ENCODE assay signal across 1 cellular context in the genomic region with DNA sequence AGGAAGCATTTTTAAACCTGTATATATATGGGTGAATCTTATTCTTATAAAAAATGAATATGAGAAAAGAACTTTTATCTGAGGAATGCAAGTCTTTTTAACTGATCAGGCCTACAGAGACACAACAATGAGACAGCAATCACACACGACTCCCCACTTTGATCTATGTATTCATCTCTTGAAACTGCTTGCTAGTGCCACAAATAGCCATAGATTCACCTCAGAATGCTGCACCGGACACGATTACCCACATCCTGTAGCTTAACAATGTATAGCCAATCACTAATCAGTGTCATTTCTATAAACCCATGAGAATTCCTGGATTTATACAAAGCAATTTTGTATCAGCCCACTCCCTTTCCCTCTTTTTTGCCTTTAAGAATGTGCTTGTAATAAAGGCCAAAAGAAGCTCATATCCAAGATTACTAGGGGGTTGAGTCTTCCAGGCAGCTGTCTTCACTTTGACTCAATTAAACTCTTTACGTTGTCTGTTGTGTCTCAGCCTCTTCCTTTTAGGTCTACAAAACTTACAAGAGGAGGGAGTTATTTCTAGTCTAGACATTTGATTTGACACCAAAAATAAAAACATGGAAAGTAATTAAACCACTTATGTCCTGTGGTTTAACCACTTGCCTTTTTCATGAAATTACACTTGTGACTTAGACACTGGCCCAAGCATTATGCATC.
TF ChIP-seq lines count a peak whose summit lies in the region.

No MANE protein-coding gene starts in this region.

TF ChIP-seq in GM12878, 131 proteins besides CTCF, POLR2A, EP300 and RAD21 (continued from another document):
- TF ChIP-seq, protein P1, sequence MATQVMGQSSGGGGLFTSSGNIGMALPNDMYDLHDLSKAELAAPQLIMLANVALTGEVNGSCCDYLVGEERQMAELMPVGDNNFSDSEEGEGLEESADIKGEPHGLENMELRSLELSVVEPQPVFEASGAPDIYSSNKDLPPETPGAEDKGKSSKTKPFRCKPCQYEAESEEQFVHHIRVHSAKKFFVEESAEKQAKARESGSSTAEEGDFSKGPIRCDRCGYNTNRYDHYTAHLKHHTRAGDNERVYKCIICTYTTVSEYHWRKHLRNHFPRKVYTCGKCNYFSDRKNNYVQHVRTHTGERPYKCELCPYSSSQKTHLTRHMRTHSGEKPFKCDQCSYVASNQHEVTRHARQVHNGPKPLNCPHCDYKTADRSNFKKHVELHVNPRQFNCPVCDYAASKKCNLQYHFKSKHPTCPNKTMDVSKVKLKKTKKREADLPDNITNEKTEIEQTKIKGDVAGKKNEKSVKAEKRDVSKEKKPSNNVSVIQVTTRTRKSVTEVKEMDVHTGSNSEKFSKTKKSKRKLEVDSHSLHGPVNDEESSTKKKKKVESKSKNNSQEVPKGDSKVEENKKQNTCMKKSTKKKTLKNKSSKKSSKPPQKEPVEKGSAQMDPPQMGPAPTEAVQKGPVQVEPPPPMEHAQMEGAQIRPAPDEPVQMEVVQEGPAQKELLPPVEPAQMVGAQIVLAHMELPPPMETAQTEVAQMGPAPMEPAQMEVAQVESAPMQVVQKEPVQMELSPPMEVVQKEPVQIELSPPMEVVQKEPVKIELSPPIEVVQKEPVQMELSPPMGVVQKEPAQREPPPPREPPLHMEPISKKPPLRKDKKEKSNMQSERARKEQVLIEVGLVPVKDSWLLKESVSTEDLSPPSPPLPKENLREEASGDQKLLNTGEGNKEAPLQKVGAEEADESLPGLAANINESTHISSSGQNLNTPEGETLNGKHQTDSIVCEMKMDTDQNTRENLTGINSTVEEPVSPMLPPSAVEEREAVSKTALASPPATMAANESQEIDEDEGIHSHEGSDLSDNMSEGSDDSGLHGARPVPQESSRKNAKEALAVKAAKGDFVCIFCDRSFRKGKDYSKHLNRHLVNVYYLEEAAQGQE (IDR thresholded peaks at IDR 0.05; ENCODE audit: low read depth, low read length) = no peak
- TF ChIP-seq, protein P2, sequence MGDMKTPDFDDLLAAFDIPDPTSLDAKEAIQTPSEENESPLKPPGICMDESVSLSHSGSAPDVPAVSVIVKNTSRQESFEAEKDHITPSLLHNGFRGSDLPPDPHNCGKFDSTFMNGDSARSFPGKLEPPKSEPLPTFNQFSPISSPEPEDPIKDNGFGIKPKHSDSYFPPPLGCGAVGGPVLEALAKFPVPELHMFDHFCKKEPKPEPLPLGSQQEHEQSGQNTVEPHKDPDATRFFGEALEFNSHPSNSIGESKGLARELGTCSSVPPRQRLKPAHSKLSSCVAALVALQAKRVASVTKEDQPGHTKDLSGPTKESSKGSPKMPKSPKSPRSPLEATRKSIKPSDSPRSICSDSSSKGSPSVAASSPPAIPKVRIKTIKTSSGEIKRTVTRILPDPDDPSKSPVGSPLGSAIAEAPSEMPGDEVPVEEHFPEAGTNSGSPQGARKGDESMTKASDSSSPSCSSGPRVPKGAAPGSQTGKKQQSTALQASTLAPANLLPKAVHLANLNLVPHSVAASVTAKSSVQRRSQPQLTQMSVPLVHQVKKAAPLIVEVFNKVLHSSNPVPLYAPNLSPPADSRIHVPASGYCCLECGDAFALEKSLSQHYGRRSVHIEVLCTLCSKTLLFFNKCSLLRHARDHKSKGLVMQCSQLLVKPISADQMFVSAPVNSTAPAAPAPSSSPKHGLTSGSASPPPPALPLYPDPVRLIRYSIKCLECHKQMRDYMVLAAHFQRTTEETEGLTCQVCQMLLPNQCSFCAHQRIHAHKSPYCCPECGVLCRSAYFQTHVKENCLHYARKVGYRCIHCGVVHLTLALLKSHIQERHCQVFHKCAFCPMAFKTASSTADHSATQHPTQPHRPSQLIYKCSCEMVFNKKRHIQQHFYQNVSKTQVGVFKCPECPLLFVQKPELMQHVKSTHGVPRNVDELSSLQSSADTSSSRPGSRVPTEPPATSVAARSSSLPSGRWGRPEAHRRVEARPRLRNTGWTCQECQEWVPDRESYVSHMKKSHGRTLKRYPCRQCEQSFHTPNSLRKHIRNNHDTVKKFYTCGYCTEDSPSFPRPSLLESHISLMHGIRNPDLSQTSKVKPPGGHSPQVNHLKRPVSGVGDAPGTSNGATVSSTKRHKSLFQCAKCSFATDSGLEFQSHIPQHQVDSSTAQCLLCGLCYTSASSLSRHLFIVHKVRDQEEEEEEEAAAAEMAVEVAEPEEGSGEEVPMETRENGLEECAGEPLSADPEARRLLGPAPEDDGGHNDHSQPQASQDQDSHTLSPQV (IDR thresholded peaks at IDR 0.05) = no peak
- TF ChIP-seq MEF2B (IDR thresholded peaks at IDR 0.05; ENCODE audit: partially characterized antibody, poor library complexity, severe bottlenecking) (peak; percentile 53), TCF3 (IDR thresholded peaks at IDR 0.05; ENCODE audit: borderline replicate concordance, insufficient read depth, low read depth, low read length) (no peak), PML (IDR thresholded peaks at IDR 0.05; ENCODE audit: low read length) (no peak), CBFB (IDR thresholded peaks at IDR 0.05; ENCODE audit: low read depth) (no peak), RCOR1 (conservative IDR thresholded peaks at IDR 0.05; ENCODE audit: low read depth, low read length) (no peak), NFIC (IDR thresholded peaks at IDR 0.05; ENCODE audit: low read depth, low read length) (peak; percentile 66; the same call in 1 of the 2 replicates), STAT3 (IDR thresholded peaks at IDR 0.05; ENCODE audit: low read depth, low read length) (no peak), ZNF24 (IDR thresholded peaks at IDR 0.05) (no peak), MYB (IDR thresholded peaks at IDR 0.05; ENCODE audit: borderline replicate concordance, low read depth, low read length) (no peak), MTA3 (IDR thresholded peaks at IDR 0.05; ENCODE audit: borderline replicate concordance, low read length) (no peak), CREM (IDR thresholded peaks at IDR 0.05; ENCODE audit: low read depth) (0 out of 2 replicates have a peak, but pooled peaks have one; percentile 44)
- TF ChIP-seq, protein P3, sequence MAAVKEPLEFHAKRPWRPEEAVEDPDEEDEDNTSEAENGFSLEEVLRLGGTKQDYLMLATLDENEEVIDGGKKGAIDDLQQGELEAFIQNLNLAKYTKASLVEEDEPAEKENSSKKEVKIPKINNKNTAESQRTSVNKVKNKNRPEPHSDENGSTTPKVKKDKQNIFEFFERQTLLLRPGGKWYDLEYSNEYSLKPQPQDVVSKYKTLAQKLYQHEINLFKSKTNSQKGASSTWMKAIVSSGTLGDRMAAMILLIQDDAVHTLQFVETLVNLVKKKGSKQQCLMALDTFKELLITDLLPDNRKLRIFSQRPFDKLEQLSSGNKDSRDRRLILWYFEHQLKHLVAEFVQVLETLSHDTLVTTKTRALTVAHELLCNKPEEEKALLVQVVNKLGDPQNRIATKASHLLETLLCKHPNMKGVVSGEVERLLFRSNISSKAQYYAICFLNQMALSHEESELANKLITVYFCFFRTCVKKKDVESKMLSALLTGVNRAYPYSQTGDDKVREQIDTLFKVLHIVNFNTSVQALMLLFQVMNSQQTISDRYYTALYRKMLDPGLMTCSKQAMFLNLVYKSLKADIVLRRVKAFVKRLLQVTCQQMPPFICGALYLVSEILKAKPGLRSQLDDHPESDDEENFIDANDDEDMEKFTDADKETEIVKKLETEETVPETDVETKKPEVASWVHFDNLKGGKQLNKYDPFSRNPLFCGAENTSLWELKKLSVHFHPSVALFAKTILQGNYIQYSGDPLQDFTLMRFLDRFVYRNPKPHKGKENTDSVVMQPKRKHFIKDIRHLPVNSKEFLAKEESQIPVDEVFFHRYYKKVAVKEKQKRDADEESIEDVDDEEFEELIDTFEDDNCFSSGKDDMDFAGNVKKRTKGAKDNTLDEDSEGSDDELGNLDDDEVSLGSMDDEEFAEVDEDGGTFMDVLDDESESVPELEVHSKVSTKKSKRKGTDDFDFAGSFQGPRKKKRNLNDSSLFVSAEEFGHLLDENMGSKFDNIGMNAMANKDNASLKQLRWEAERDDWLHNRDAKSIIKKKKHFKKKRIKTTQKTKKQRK (IDR thresholded peaks at IDR 0.05; ENCODE audit: low read depth, low read length) = no peak
- TF ChIP-seq, protein P4, sequence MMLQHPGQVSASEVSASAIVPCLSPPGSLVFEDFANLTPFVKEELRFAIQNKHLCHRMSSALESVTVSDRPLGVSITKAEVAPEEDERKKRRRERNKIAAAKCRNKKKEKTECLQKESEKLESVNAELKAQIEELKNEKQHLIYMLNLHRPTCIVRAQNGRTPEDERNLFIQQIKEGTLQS (IDR thresholded peaks at IDR 0.05; ENCODE audit: borderline replicate concordance, extremely low read depth, low read depth, low read length) = no peak
- TF ChIP-seq, protein P5, sequence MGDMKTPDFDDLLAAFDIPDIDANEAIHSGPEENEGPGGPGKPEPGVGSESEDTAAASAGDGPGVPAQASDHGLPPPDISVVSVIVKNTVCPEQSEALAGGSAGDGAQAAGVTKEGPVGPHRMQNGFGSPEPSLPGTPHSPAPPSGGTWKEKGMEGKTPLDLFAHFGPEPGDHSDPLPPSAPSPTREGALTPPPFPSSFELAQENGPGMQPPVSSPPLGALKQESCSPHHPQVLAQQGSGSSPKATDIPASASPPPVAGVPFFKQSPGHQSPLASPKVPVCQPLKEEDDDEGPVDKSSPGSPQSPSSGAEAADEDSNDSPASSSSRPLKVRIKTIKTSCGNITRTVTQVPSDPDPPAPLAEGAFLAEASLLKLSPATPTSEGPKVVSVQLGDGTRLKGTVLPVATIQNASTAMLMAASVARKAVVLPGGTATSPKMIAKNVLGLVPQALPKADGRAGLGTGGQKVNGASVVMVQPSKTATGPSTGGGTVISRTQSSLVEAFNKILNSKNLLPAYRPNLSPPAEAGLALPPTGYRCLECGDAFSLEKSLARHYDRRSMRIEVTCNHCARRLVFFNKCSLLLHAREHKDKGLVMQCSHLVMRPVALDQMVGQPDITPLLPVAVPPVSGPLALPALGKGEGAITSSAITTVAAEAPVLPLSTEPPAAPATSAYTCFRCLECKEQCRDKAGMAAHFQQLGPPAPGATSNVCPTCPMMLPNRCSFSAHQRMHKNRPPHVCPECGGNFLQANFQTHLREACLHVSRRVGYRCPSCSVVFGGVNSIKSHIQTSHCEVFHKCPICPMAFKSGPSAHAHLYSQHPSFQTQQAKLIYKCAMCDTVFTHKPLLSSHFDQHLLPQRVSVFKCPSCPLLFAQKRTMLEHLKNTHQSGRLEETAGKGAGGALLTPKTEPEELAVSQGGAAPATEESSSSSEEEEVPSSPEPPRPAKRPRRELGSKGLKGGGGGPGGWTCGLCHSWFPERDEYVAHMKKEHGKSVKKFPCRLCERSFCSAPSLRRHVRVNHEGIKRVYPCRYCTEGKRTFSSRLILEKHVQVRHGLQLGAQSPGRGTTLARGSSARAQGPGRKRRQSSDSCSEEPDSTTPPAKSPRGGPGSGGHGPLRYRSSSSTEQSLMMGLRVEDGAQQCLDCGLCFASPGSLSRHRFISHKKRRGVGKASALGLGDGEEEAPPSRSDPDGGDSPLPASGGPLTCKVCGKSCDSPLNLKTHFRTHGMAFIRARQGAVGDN (IDR thresholded peaks at IDR 0.05) = 0 out of 2 replicates have a peak, but pooled peaks have one; percentile 48
- TF ChIP-seq, protein P6, sequence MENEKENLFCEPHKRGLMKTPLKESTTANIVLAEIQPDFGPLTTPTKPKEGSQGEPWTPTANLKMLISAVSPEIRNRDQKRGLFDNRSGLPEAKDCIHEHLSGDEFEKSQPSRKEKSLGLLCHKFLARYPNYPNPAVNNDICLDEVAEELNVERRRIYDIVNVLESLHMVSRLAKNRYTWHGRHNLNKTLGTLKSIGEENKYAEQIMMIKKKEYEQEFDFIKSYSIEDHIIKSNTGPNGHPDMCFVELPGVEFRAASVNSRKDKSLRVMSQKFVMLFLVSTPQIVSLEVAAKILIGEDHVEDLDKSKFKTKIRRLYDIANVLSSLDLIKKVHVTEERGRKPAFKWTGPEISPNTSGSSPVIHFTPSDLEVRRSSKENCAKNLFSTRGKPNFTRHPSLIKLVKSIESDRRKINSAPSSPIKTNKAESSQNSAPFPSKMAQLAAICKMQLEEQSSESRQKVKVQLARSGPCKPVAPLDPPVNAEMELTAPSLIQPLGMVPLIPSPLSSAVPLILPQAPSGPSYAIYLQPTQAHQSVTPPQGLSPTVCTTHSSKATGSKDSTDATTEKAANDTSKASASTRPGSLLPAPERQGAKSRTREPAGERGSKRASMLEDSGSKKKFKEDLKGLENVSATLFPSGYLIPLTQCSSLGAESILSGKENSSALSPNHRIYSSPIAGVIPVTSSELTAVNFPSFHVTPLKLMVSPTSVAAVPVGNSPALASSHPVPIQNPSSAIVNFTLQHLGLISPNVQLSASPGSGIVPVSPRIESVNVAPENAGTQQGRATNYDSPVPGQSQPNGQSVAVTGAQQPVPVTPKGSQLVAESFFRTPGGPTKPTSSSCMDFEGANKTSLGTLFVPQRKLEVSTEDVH (IDR thresholded peaks at IDR 0.05; ENCODE audit: low read depth, partially characterized antibody) = no peak
TF ChIP-seq in GM12878: peak in this region for 10.
